Comparison of ENCODE assay signal across 35 cellular contexts in genomic region chrX:52558140-52558539, GRCh38. TPM values are rescaled to one million over a fixed set of nuclear protein-coding genes. Genes with fewer than 3 reads are reported as not detected.
"Had no signal": no experiment of that assay in that cellular context is flagged by ENCODE, and none has a peak within 500 bp of the region (broad histone marks: within the 10 kb centered on the region; RNA-seq: fewer than 3 reads in every experiment).

No MANE protein-coding gene starts in this region.

- H3K27me3 ChIP-seq: neural progenitor cell, ovary, spleen, thyroid gland, upper lobe of left lung, uterus had no signal

- H3K4me1 Mint-ChIP-seq: naive thymus-derived CD4-positive, alpha-beta T cell; natural killer cell; nephron; neural progenitor cell; stimulated activated naive B cell treated with anti-CD40 and anti-IgM and Interleukin-4, amounts not matched to agents 10 μg/mL and 1 μg/mL and 100 μg/mL, for 72 hours had no signal

- H3K79me2 ChIP-seq: parathyroid adenoma had no signal

- H3K9me3 ChIP-seq: ovary, psoas muscle, spleen, stomach, thoracic aorta, thyroid gland, tibial nerve, upper lobe of left lung, uterus had no signal

- H3K36me3 ChIP-seq: neural progenitor cell, ovary, spleen, stomach, thoracic aorta, thyroid gland, tibial nerve, upper lobe of left lung, uterus had no signal

- H3K27ac Mint-ChIP-seq: naive thymus-derived CD4-positive, alpha-beta T cell; natural killer cell; nephron; neural progenitor cell; progenitor cell of endocrine pancreas; stimulated activated naive B cell treated with anti-CD40 and anti-IgM and Interleukin-4, amounts not matched to agents 10 μg/mL and 1 μg/mL and 100 μg/mL, for 72 hours; stimulated activated naive CD8-positive, alpha-beta T cell treated with anti-CD3 and anti-CD28 coated beads, Interleukin-15, Interleukin-2, amounts not matched to agents 100 ng/mL and 50 ng/mL, for 24 hours had no signal

- H2AFZ ChIP-seq: neural progenitor cell, parathyroid adenoma had no signal

- H3K4me3 Mint-ChIP-seq: naive thymus-derived CD4-positive, alpha-beta T cell; natural killer cell; nephron; neural progenitor cell; stimulated activated naive B cell treated with anti-CD40 and anti-IgM and Interleukin-4, amounts not matched to agents 10 μg/mL and 1 μg/mL and 100 μg/mL, for 72 hours; stimulated activated naive CD8-positive, alpha-beta T cell treated with anti-CD3 and anti-CD28 coated beads, Interleukin-15, Interleukin-2, amounts not matched to agents 100 ng/mL and 50 ng/mL, for 24 hours had no signal

- H3K27ac ChIP-seq: neural progenitor cell, ovary, parathyroid adenoma, psoas muscle, skin epidermis, spleen, stomach, thoracic aorta, thyroid gland, tibial nerve, upper lobe of left lung, uterus had no signal

- H3K9ac ChIP-seq: neural progenitor cell, parathyroid adenoma had no signal

- H3K9me3 Mint-ChIP-seq: naive thymus-derived CD4-positive, alpha-beta T cell; natural killer cell; neural progenitor cell; stimulated activated naive B cell treated with anti-CD40 and anti-IgM and Interleukin-4, amounts not matched to agents 10 μg/mL and 1 μg/mL and 100 μg/mL, for 72 hours; stimulated activated naive CD8-positive, alpha-beta T cell treated with anti-CD3 and anti-CD28 coated beads, Interleukin-15, Interleukin-2, amounts not matched to agents 100 ng/mL and 50 ng/mL, for 24 hours had no signal

- H3K36me3 Mint-ChIP-seq: naive thymus-derived CD4-positive, alpha-beta T cell; natural killer cell; neural progenitor cell; stimulated activated naive B cell treated with anti-CD40 and anti-IgM and Interleukin-4, amounts not matched to agents 10 μg/mL and 1 μg/mL and 100 μg/mL, for 72 hours had no signal

- DNase-seq: naive thymus-derived CD4-positive, alpha-beta T cell; natural killer cell; occipital lobe; ovary; posterior cingulate gyrus; psoas muscle; right cardiac atrium; spleen; stimulated activated CD4-positive, alpha-beta T cell treated with anti-CD3 and anti-CD28 coated beads, Interleukin-12 subunit alpha, Interleukin-12 subunit beta, amount 100 ng/mL, for 4 hours; stimulated activated CD4-positive, alpha-beta T cell treated with anti-CD3 and anti-CD28 coated beads, Interleukin-1b, Interleukin-23, amount 100 ng/mL, for 48 hours; stimulated activated CD4-positive, alpha-beta T cell treated with anti-CD3 and anti-CD28 coated beads, Interleukin-4, amount 100 ng/mL, for 1 hour; stimulated activated CD4-positive, alpha-beta T cell treated with anti-CD3 and anti-CD28 coated beads, Interleukin-4, amount 100 ng/mL, for 4 hours; stimulated activated CD8-positive, alpha-beta memory T cell treated with anti-CD3 and anti-CD28 coated beads, Interleukin-4, amount 100 ng/mL, for 48 hours; stimulated activated naive B cell treated with anti-CD40 and anti-IgM and Interleukin-4, amounts not matched to agents 10 μg/mL and 1 μg/mL and 100 μg/mL, for 72 hours; stimulated activated naive CD4-positive, alpha-beta T cell treated with Interleukin-2 at 50 U/mL for 16 hours; stomach; thyroid gland; upper lobe of left lung; uterus had no signal

- H3K4me2 ChIP-seq: neural progenitor cell, smooth muscle cell had no signal

- ATAC-seq: naive thymus-derived CD4-positive, alpha-beta T cell; natural killer cell; psoas muscle; right cardiac atrium; sciatic nerve; stimulated activated naive B cell treated with anti-CD40 and anti-IgM and Interleukin-4, amounts not matched to agents 10 μg/mL and 1 μg/mL and 100 μg/mL, for 72 hours had no signal

- H3K4me3 ChIP-seq: neural progenitor cell, ovary, psoas muscle, skin epidermis, smooth muscle cell, spleen, stomach, thoracic aorta, thyroid gland, tibial nerve, upper lobe of left lung, uterus had no signal

- H3K4me1 ChIP-seq: neural progenitor cell, parathyroid adenoma, psoas muscle, spleen, stomach, thyroid gland, tibial nerve, upper lobe of left lung, uterus had no signal

RNA-seq across cellular contexts. Expression of gene XAGE1B, which starts 41.3 kb away (rescaled TPM):
- total RNA-seq: naive thymus-derived CD4-positive, alpha-beta T cell; natural killer cell; osteoblast; ovary; progenitor cell of endocrine pancreas; psoas muscle; renal cortical epithelial cell; right cardiac atrium; sciatic nerve; smooth muscle cell; spleen; stomach; subcutaneous adipose tissue; temporal lobe; thoracic aorta; thyroid gland; tibial nerve; urinary bladder; uterus had no signal
- polyA plus RNA-seq: naive thymus-derived CD4-positive, alpha-beta T cell; neural cell; ovary; psoas muscle; right cardiac atrium; smooth muscle cell; stomach; urinary bladder had no signal
